8 cellular contexts compared by ENCODE assay signal in genomic region chr10:38402442-38403346, GRCh38.
DNase-seq lines count a peak whose midpoint lies in the region; ATAC-seq and TF ChIP-seq lines count a peak whose summit lies in the region.
"Not testable (repeated sequence)": the region's sequence is repeated elsewhere in the genome, so short reads cannot be mapped to it uniquely, and the experiment has no call there.

No MANE protein-coding gene starts in this region.

- not testable (repeated sequence) for H3K9me3 Mint-ChIP-seq in CD14-positive monocyte

- TF ChIP-seq RAD21 in liver (IDR thresholded peaks at IDR 0.05): not testable (repeated sequence)

- peak overlapping the region; percentile 94 to 98 (median 98) for H3K27ac Mint-ChIP-seq in CD14-positive monocyte

- H3K27me3 ChIP-seq in liver (ENCODE audit: control insufficient read depth in 4 of 4, insufficient read depth in 4 of 4, low read length in 3 of 4): not testable (repeated sequence)

- WGBS in liver: 2% methylated on average over 110 of the region's 110 CpGs

- H3K4me3 ChIP-seq in choroid plexus epithelial cell (ENCODE audit: low read depth, low read length) (peak overlapping the region; percentile 81), liver (ENCODE audit: low read depth in 1 of 3, low read length in 3 of 3) (peak overlapping the region; percentile 76 to 91 (median 78))

- TF ChIP-seq CTCF in CD14-positive monocyte (IDR thresholded peaks at IDR 0.05); choroid plexus epithelial cell (conservative IDR thresholded peaks at IDR 0.05; ENCODE audit: low read depth, low read length); liver (IDR thresholded peaks at IDR 0.05; ENCODE audit: low read depth, low read length, missing input control): not testable (repeated sequence)

- not testable (repeated sequence) for H3K9me3 ChIP-seq in liver (ENCODE audit: control insufficient read depth in 4 of 4, low read length in 3 of 4)

- H3K4me3 Mint-ChIP-seq in CD14-positive monocyte: peak overlapping the region; percentile 88 to 91

- H3K9ac ChIP-seq in liver (ENCODE audit: low read depth in 1 of 2, low read length in 2 of 2): peak overlapping the region; percentile 71 to 74

- DNase-seq in CD14-positive monocyte (ENCODE audit: low spot score) (peak; percentile 98), NCI-H524 (lab: John Stamatoyannopoulos, UW) (peak; percentile 19 to 71), choroid plexus epithelial cell (ENCODE audit: low read depth) (peak; percentile 97)
- DNase-seq in activated CD4-positive, alpha-beta T cell treated with anti-CD3 and anti-CD28 coated beads for 48 hours: peak; percentile 93
- peak; percentile 91 for DNase-seq in stimulated activated CD4-positive, alpha-beta T cell treated with anti-CD3 and anti-CD28 coated beads, Interleukin-4, amount 100 ng/mL, for 1 hour

- H3K36me3 ChIP-seq in liver (ENCODE audit: control insufficient read depth in 4 of 4, insufficient read depth in 3 of 4, low read depth in 1 of 4, low read length in 3 of 4): not testable (repeated sequence)

- intact Hi-C loops in CD14-positive monocyte (cut with micrococcal nuclease): loop anchor here in 1 of 2 donors (5.0 kb wide), 1 partner anchor 545 kb away; the partner anchor contains the start of gene ZNF248

- H3K27ac ChIP-seq in liver (ENCODE audit: low read depth in 1 of 2, low read length in 2 of 2): peak overlapping the region; percentile 91 to 95

- ATAC-seq in GM19328 (IDR thresholded peaks at IDR 0.05; ENCODE audit: unreplicated experiment) (peak; percentile 98), HG03439 (IDR thresholded peaks at IDR 0.05; ENCODE audit: unreplicated experiment) (peak; percentile 99)

- not testable (repeated sequence) for H3K4me1 Mint-ChIP-seq in CD14-positive monocyte

- not testable (repeated sequence) for H3K4me1 ChIP-seq in liver (ENCODE audit: control insufficient read depth in 4 of 4, insufficient read depth in 4 of 4, low read length in 3 of 4)

- H3K36me3 Mint-ChIP-seq in CD14-positive monocyte: not testable (repeated sequence)

- not testable (repeated sequence) for H3K27me3 Mint-ChIP-seq in CD14-positive monocyte (ENCODE audit: low read depth in 3 of 3)

TF ChIP-seq in liver, 16 proteins besides CTCF, POLR2A, EP300 and RAD21:
- TF ChIP-seq, protein P1, sequence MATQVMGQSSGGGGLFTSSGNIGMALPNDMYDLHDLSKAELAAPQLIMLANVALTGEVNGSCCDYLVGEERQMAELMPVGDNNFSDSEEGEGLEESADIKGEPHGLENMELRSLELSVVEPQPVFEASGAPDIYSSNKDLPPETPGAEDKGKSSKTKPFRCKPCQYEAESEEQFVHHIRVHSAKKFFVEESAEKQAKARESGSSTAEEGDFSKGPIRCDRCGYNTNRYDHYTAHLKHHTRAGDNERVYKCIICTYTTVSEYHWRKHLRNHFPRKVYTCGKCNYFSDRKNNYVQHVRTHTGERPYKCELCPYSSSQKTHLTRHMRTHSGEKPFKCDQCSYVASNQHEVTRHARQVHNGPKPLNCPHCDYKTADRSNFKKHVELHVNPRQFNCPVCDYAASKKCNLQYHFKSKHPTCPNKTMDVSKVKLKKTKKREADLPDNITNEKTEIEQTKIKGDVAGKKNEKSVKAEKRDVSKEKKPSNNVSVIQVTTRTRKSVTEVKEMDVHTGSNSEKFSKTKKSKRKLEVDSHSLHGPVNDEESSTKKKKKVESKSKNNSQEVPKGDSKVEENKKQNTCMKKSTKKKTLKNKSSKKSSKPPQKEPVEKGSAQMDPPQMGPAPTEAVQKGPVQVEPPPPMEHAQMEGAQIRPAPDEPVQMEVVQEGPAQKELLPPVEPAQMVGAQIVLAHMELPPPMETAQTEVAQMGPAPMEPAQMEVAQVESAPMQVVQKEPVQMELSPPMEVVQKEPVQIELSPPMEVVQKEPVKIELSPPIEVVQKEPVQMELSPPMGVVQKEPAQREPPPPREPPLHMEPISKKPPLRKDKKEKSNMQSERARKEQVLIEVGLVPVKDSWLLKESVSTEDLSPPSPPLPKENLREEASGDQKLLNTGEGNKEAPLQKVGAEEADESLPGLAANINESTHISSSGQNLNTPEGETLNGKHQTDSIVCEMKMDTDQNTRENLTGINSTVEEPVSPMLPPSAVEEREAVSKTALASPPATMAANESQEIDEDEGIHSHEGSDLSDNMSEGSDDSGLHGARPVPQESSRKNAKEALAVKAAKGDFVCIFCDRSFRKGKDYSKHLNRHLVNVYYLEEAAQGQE (IDR thresholded peaks at IDR 0.05): peak; percentile 37
- TF ChIP-seq SP1 (IDR thresholded peaks at IDR 0.05): peak; percentile 58
- TF ChIP-seq TAF1 (conservative IDR thresholded peaks at IDR 0.05): peak; percentile 51
- peak; percentile 71 for TF ChIP-seq YY1 (IDR thresholded peaks at IDR 0.05)

Comparison
In these comparisons a context has a peak if more than half of its experiments do, and no peak if none do; other contexts are left out.
1. Peak in every context shown above with its lines: DNase-seq, ATAC-seq, H3K4me3 ChIP-seq and H3K27ac ChIP-seq.
2. DNase-seq: peak in every context shown above with its lines; median percentile 98 in CD14-positive monocyte; 97 in choroid plexus epithelial cell; 93 in activated CD4-positive, alpha-beta T cell treated with anti-CD3 and anti-CD28 coated beads for 48 hours; 91 in stimulated activated CD4-positive, alpha-beta T cell treated with anti-CD3 and anti-CD28 coated beads, Interleukin-4, amount 100 ng/mL, for 1 hour; 45 in NCI-H524.